25 cellular contexts compared by ENCODE assay signal in genomic region chr16:1200014-1200627, GRCh38. TPM values are rescaled to one million over a fixed set of nuclear protein-coding genes. Genes with fewer than 3 reads are reported as not detected.
"Had no signal": no experiment of that assay in that cellular context is flagged by ENCODE, and none has a peak within 500 bp of the region (broad histone marks: within the 10 kb centered on the region; RNA-seq: fewer than 3 reads in every experiment).

No MANE protein-coding gene starts in this region.

- H3K79me2 ChIP-seq: hepatocyte had no signal

- H3K4me3 Mint-ChIP-seq: nephron had no signal

- H3K36me3 Mint-ChIP-seq: naive B cell had no signal

- H3K4me1 ChIP-seq: esophagus squamous epithelium, gastroesophageal sphincter, psoas muscle, transverse colon, uterus had no signal

- H3K4me1 Mint-ChIP-seq: nephron had no signal

- H3K9me3 Mint-ChIP-seq: nephron had no signal

- H3K27ac ChIP-seq: epithelial cell of prostate, esophagus squamous epithelium, gastroesophageal sphincter, hepatocyte, neutrophil, psoas muscle, stomach, thoracic aorta, transverse colon, uterus had no signal

- H3K4me3 ChIP-seq: esophagus squamous epithelium, gastroesophageal sphincter, hepatocyte, lung, psoas muscle, stomach, thoracic aorta, transverse colon, uterus had no signal

- H3K4me2 ChIP-seq: hepatocyte had no signal

- H3K36me3 ChIP-seq: esophagus squamous epithelium, neutrophil, thoracic aorta, transverse colon, uterus had no signal

- H3K27ac Mint-ChIP-seq: nephron had no signal

- DNase-seq: effector memory CD4-positive, alpha-beta T cell; esophagus squamous epithelium; foreskin fibroblast; kidney; left colon; left ventricle myocardium superior; mesenchymal stem cell; naive B cell; psoas muscle; retina; small intestine; stimulated activated CD4-positive, alpha-beta T cell treated with anti-CD3 and anti-CD28 coated beads, Interleukin-12 subunit alpha, Interleukin-12 subunit beta, amount 100 ng/mL, for 4 hours; stimulated activated naive CD4-positive, alpha-beta T cell; stomach; substantia nigra; transverse colon; uterus had no signal

- H3K27me3 ChIP-seq: gastroesophageal sphincter, hepatocyte, transverse colon, uterus had no signal

RNA-seq across cellular contexts. Expression of gene TPSG1, which starts 24.9 kb away (rescaled TPM):
- total RNA-seq: left ventricle myocardium superior, osteoblast, psoas muscle had no signal

RNA-seq across cellular contexts. Expression of gene TPSB2, which starts 29.9 kb away (rescaled TPM):
- total RNA-seq: hepatocyte, osteoblast had no signal
- polyA plus RNA-seq: hepatocyte had no signal

RNA-seq across cellular contexts. Expression of gene TPSAB1, which starts 40.4 kb away (rescaled TPM):
- total RNA-seq: hepatocyte, osteoblast had no signal
- polyA plus RNA-seq: hepatocyte had no signal

RNA-seq across cellular contexts. Expression of gene TPSD1, which starts 55.7 kb away (rescaled TPM):
- total RNA-seq: hepatocyte, osteoblast had no signal
- polyA plus RNA-seq: hepatocyte had no signal
